In genomic region chr13:109836629-109837607, GRCh38 we compare ENCODE assay signal across 12 cellular contexts. TPM values are rescaled to one million over a fixed set of nuclear protein-coding genes. Genes with fewer than 3 reads are reported as not detected.
A peak's percentile ranks its signal among the peaks of the same experiment; 100 is the strongest.
DNase-seq lines count a peak whose midpoint lies in the region; ATAC-seq and TF ChIP-seq lines count a peak whose summit lies in the region.
"Had no signal": no experiment of that assay in that cellular context is flagged by ENCODE, and none has a peak within 500 bp of the region (broad histone marks: within the 10 kb centered on the region; RNA-seq: fewer than 3 reads in every experiment).

No MANE protein-coding gene starts in this region.

- no peaks in the 10 kb centered on the region for H3K4me1 ChIP-seq in muscle layer of duodenum (ENCODE audit: control insufficient read depth in 1 of 2, insufficient read depth in 2 of 2, low read length in 2 of 2)
- H3K4me1 ChIP-seq in ascending aorta: no peaks in the 10 kb centered on the region

- ATAC-seq in GM18907 (IDR thresholded peaks at IDR 0.05; ENCODE audit: unreplicated experiment) (peak; percentile 94), HG02840 (IDR thresholded peaks at IDR 0.05; ENCODE audit: low FRiP score, unreplicated experiment) (peak; percentile 65), HG03378 (IDR thresholded peaks at IDR 0.05; ENCODE audit: unreplicated experiment) (no peak)
- ATAC-seq: CD8-positive, alpha-beta T cell had no signal

- TF ChIP-seq CTCF in ascending aorta (IDR thresholded peaks at IDR 0.05): no peak

- H3K36me3 ChIP-seq in muscle layer of duodenum (ENCODE audit: control insufficient read depth in 1 of 2, insufficient read depth in 2 of 2, low read length in 2 of 2) (no peaks in the 10 kb centered on the region), ascending aorta (no peaks in the 10 kb centered on the region)

- intact Hi-C loops in ascending aorta (cut with DNase I): no loop called here

- H3K4me3 ChIP-seq in muscle layer of duodenum (ENCODE audit: low read depth in 1 of 2, low read length in 2 of 2) (no peak overlapping the region), ascending aorta (no peak overlapping the region)
- H3K4me3 ChIP-seq: SK-N-MC, smooth muscle cell had no signal

- no peaks in the 10 kb centered on the region for H3K27me3 ChIP-seq in muscle layer of duodenum (ENCODE audit: low read depth, low read length)
- H3K27me3 ChIP-seq in ascending aorta: no peaks in the 10 kb centered on the region

- H3K9me3 ChIP-seq in muscle layer of duodenum (ENCODE audit: control insufficient read depth in 1 of 2, low read length in 2 of 2) (no peaks in the 10 kb centered on the region), ascending aorta (no peaks in the 10 kb centered on the region)

- peak overlapping the region; percentile 58 for H3K27ac ChIP-seq in muscle layer of duodenum (ENCODE audit: low read length)
- no peak overlapping the region for H3K27ac ChIP-seq in ascending aorta
- H3K27ac ChIP-seq: SK-N-MC had no signal

- DNase-seq in OCI-M1 (lab: John Stamatoyannopoulos, UW) (peak; percentile 23), iPS-NIHi11 (ENCODE audit: low spot score) (no peak), ascending aorta (ENCODE audit: low spot score in 2 of 2) (no peak), NCI-H1436 (lab: John Stamatoyannopoulos, UW) (no peak)
- DNase-seq: CD8-positive, alpha-beta T cell; NCI-H2029 had no signal

RNA-seq across cellular contexts. Expression of gene IRS2, which starts 50.5 kb away (rescaled TPM):
- 42.4 TPM for total RNA-seq in ascending aorta
